In genomic region chr4:15963001-15963451, GRCh38 we compare ENCODE assay signal across 8 cellular contexts.
DNase-seq lines count a peak whose midpoint lies in the region; ATAC-seq and TF ChIP-seq lines count a peak whose summit lies in the region.

Gene FGFBP2 (minus strand): TSS chr4:15963175. CDS start chr4:15963129, 46 bp downstream.

- 0 out of 2 replicates have a peak, but pooled peaks cover 3% of the 10 kb centered on the region for H3K27me3 ChIP-seq in DOHH2 (ENCODE audit: control insufficient read depth, low read length)
- H3K27me3 ChIP-seq in parathyroid adenoma (ENCODE audit: control insufficient read depth, insufficient read depth, low read length), result no peaks in the 10 kb centered on the region

- no peak within 1 kb of the TSS for H3K27ac ChIP-seq in DOHH2 (ENCODE audit: low read depth, low read length)
- H3K27ac ChIP-seq in parathyroid adenoma, result no peak within 1 kb of the TSS

- DNase-seq in NAMALWA (ENCODE audit: low spot score) (peak; percentile 62), fibroblast of gingiva (ENCODE audit: low read depth) (peak; percentile 11), NCI-H2171 treated with DMSO at 0.1 percent for 48 hours (lab: John Stamatoyannopoulos, UW) (no peak)
- peak; percentile 38 to 40 for DNase-seq in activated CD8-positive, alpha-beta memory T cell treated with anti-CD3 and anti-CD28 coated beads for 4 hours (ENCODE audit: low read depth in 2 of 2)

- H3K9me3 ChIP-seq in DOHH2 (ENCODE audit: control insufficient read depth, insufficient read depth, low read length) (no peaks in the 10 kb centered on the region), parathyroid adenoma (ENCODE audit: control insufficient read depth, low read length) (no peaks in the 10 kb centered on the region)

- H3K4me3 ChIP-seq in DOHH2 (ENCODE audit: low read length) (no peak within 1 kb of the TSS), parathyroid adenoma (ENCODE audit: low read depth, low read length) (no peak within 1 kb of the TSS)

- no peak within 1 kb of the TSS for H3K9ac ChIP-seq in parathyroid adenoma

- no peak within 1 kb of the TSS for H2AFZ ChIP-seq in parathyroid adenoma

- ATAC-seq in GM21619 (IDR thresholded peaks at IDR 0.05; ENCODE audit: unreplicated experiment) (peak; percentile 28), GM21528 (IDR thresholded peaks at IDR 0.05; ENCODE audit: low FRiP score, unreplicated experiment) (no peak)

- H3F3A ChIP-seq in DOHH2 (ENCODE audit: control insufficient read depth, insufficient read depth), result no peaks in the 10 kb centered on the region

- no peaks in the 10 kb centered on the region for H3K36me3 ChIP-seq in DOHH2 (ENCODE audit: control insufficient read depth, low read length)
- no peaks in the 10 kb centered on the region for H3K36me3 ChIP-seq in parathyroid adenoma (ENCODE audit: control insufficient read depth, insufficient read depth, low read length)

- H3K4me1 ChIP-seq in DOHH2 (ENCODE audit: control insufficient read depth, low read length), result no peaks in the 10 kb centered on the region
- H3K4me1 ChIP-seq in parathyroid adenoma, result no peaks in the 10 kb centered on the region

- H3K79me2 ChIP-seq in DOHH2 (ENCODE audit: control insufficient read depth, low read length) (no peaks in the 10 kb centered on the region), parathyroid adenoma (no peaks in the 10 kb centered on the region)

- H3K4me2 ChIP-seq in DOHH2 (ENCODE audit: low read length), result no peak within 1 kb of the TSS
- H3K4me2 ChIP-seq in parathyroid adenoma (ENCODE audit: low read length), result no peak within 1 kb of the TSS

- no peaks in the 10 kb centered on the region for H3K9me2 ChIP-seq in DOHH2 (replicated peaks; ENCODE audit: control insufficient read depth, low read length)

- no peaks in the 10 kb centered on the region for H4K20me1 ChIP-seq in DOHH2 (ENCODE audit: control insufficient read depth, insufficient read depth, low read depth, low read length)

- TF ChIP-seq CTCF in DOHH2 (IDR thresholded peaks at IDR 0.05; ENCODE audit: low read depth, low read length, poor library complexity, severe bottlenecking) (peak; percentile 46), parathyroid adenoma (IDR thresholded peaks at IDR 0.05) (peak; percentile 12)
